Comparison of ENCODE assay signal across 9 cellular contexts in genomic region chr5:57887851-57888621, GRCh38.
A peak's percentile ranks its signal among the peaks of the same experiment; 100 is the strongest.
DNase-seq lines count a peak whose midpoint lies in the region; ATAC-seq, FAIRE-seq and TF ChIP-seq lines count a peak whose summit lies in the region.
"Had no signal": no experiment of that assay in that cellular context is flagged by ENCODE, and none has a peak within 500 bp of the region (broad histone marks: within the 10 kb centered on the region; RNA-seq: fewer than 3 reads in every experiment).

No MANE protein-coding gene starts in this region.

- no peaks in the 10 kb centered on the region for H3K4me1 ChIP-seq in esophagus muscularis mucosa

- H3K9me3 Mint-ChIP-seq in HFFc6 = no peaks in the 10 kb centered on the region
- H3K9me3 Mint-ChIP-seq in neural crest cell = no peaks in the 10 kb centered on the region

- no peak for ATAC-seq in GM21529 (IDR thresholded peaks at IDR 0.05; ENCODE audit: unreplicated experiment)
- ATAC-seq in HG02970 (IDR thresholded peaks at IDR 0.05; ENCODE audit: low FRiP score, unreplicated experiment) = no peak

- H3K27ac Mint-ChIP-seq in HFFc6 = no peak overlapping the region
- no peak overlapping the region for H3K27ac Mint-ChIP-seq in neural crest cell (ENCODE audit: unreplicated experiment)
- H3K27ac Mint-ChIP-seq: activated naive CD8-positive, alpha-beta T cell had no signal

- H3K4me1 Mint-ChIP-seq in HFFc6 (ENCODE audit: low read depth) (peaks cover 37% of the 10 kb centered on the region), neural crest cell (peaks cover 4% of the 10 kb centered on the region)

- intact Hi-C loops in esophagus muscularis mucosa (cut with DNase I) = loop anchor here (5.0 kb wide), 1 partner anchor 569 kb away; no protein-coding TSS in a partner anchor

- no peak overlapping the region for H3K4me3 Mint-ChIP-seq in HFFc6
- no peak overlapping the region for H3K4me3 Mint-ChIP-seq in neural crest cell
- H3K4me3 Mint-ChIP-seq: activated naive CD8-positive, alpha-beta T cell had no signal

- FAIRE-seq in RCC 7860 (lab: Jason Lieb, UNC) = peak; percentile 70

- peak; percentile 73 for TF ChIP-seq CTCF in HFFc6 (IDR thresholded peaks at IDR 0.05)
- peak in 2 of 3 experiments; percentile 25 to 44 for TF ChIP-seq CTCF in esophagus muscularis mucosa (IDR thresholded peaks at IDR 0.05)
- TF ChIP-seq CTCF in neural crest cell (conservative IDR thresholded peaks at IDR 0.05) = peak; percentile 71

- no peak for TF ChIP-seq POLR2A in esophagus muscularis mucosa (IDR thresholded peaks at IDR 0.05; ENCODE audit: low read depth)

- H3K36me3 Mint-ChIP-seq in HFFc6 (ENCODE audit: low read depth) (no peaks in the 10 kb centered on the region), neural crest cell (ENCODE audit: low read depth) (no peaks in the 10 kb centered on the region)
- H3K36me3 Mint-ChIP-seq: activated naive CD8-positive, alpha-beta T cell had no signal

- H3K27me3 ChIP-seq in esophagus muscularis mucosa = no peaks in the 10 kb centered on the region

- no peaks in the 10 kb centered on the region for H3K36me3 ChIP-seq in esophagus muscularis mucosa

- no peak overlapping the region for H3K4me3 ChIP-seq in esophagus muscularis mucosa

- DNase-seq in AG08396 (ENCODE audit: low spot score) (peak; percentile 34), HFFc6 (peak; percentile 67), RCC 7860 (ENCODE audit: low spot score) (peak; percentile 52), esophagus muscularis mucosa (ENCODE audit: extremely low spot score) (no peak), neural crest cell (ENCODE audit: low read depth, low spot score) (no peak)
- DNase-seq in activated CD4-positive, CD25-positive, alpha-beta regulatory T cell (lab: John Stamatoyannopoulos, UW) = no peak

- WGBS in esophagus muscularis mucosa = 54% methylated on average over 6 of the region's 6 CpGs

- no peaks in the 10 kb centered on the region for H3K9me3 ChIP-seq in esophagus muscularis mucosa

- H3K27me3 Mint-ChIP-seq in HFFc6 (ENCODE audit: insufficient read depth) (no peaks in the 10 kb centered on the region; the same call in 1 of the 2 replicates), neural crest cell (ENCODE audit: low read depth) (no peaks in the 10 kb centered on the region)
- H3K27me3 Mint-ChIP-seq: activated naive CD8-positive, alpha-beta T cell had no signal

- TF ChIP-seq EP300 in esophagus muscularis mucosa (IDR thresholded peaks at IDR 0.05) = no peak

- no peak overlapping the region for H3K27ac ChIP-seq in esophagus muscularis mucosa (replicated peaks in 1 of 4)

Comparison
In these comparisons a context has a peak if more than half of its experiments do, and no peak if none do; other contexts are left out.
1. DNase-seq: peak in AG08396 (single experiment), HFFc6 (single experiment) and RCC 7860 (single experiment); none in esophagus muscularis mucosa (single experiment), neural crest cell (single experiment) and activated CD4-positive, CD25-positive, alpha-beta regulatory T cell (0 of 4).
2. Peak in every context shown above with its lines, with median percentiles within 50 percentile points of each other: CTCF ChIP-seq.